Comparison of ENCODE assay signal across 27 cellular contexts in genomic region chr6:153193176-153193885, GRCh38.
"Had no signal": no experiment of that assay in that cellular context is flagged by ENCODE, and none has a peak within 500 bp of the region (broad histone marks: within the 10 kb centered on the region; RNA-seq: fewer than 3 reads in every experiment).

No MANE protein-coding gene starts in this region.

- H3K4me1 ChIP-seq: neural progenitor cell, parathyroid adenoma, psoas muscle, right lobe of liver, sigmoid colon, stomach, thyroid gland, tibial nerve, upper lobe of left lung, vagina had no signal

- H3K79me2 ChIP-seq: parathyroid adenoma had no signal

- H3K27ac Mint-ChIP-seq: nephron; neural progenitor cell; progenitor cell of endocrine pancreas; stimulated activated effector memory CD8-positive, alpha-beta T cell treated with anti-CD3 and anti-CD28 coated beads, Interleukin-12 subunit alpha, Interleukin-12 subunit beta, amount 100 ng/mL, for 72 hours; stimulated activated naive B cell treated with anti-CD40 and anti-IgM and Interleukin-4, amounts not matched to agents 10 μg/mL and 1 μg/mL and 100 μg/mL, for 72 hours; stimulated activated naive CD8-positive, alpha-beta T cell treated with anti-CD3 and anti-CD28 coated beads, Interleukin-15, Interleukin-2, amounts not matched to agents 100 ng/mL and 50 ng/mL, for 24 hours had no signal

- H3K4me2 ChIP-seq: neural progenitor cell had no signal

- DNase-seq: occipital lobe; ovary; posterior cingulate gyrus; psoas muscle; right cardiac atrium; right lobe of liver; sigmoid colon; small intestine; stimulated activated CD4-positive, alpha-beta T cell treated with anti-CD3 and anti-CD28 coated beads, Interleukin-15, amount 100 ng/mL, for 24 hours; stimulated activated CD4-positive, alpha-beta T cell treated with anti-CD3 and anti-CD28 coated beads, Interleukin-2, amount 100 ng/mL, for 24 hours; stimulated activated CD4-positive, alpha-beta T cell treated with anti-CD3 and anti-CD28 coated beads, Interleukin-2, amount 100 ng/mL, for 48 hours; stimulated activated CD4-positive, alpha-beta T cell treated with anti-CD3 and anti-CD28 coated beads, Interleukin-4, amount 100 ng/mL, for 24 hours; stimulated activated naive B cell treated with anti-CD40 and anti-IgM and Interleukin-4, amounts not matched to agents 10 μg/mL and 1 μg/mL and 100 μg/mL, for 72 hours; stimulated activated naive CD4-positive, alpha-beta T cell treated with Interleukin-2 at 50 U/mL for 16 hours; stomach; thyroid gland; trophoblast cell; upper lobe of left lung had no signal

- H3K4me3 ChIP-seq: neural progenitor cell, ovary, psoas muscle, right lobe of liver, sigmoid colon, stomach, thoracic aorta, thyroid gland, tibial nerve, upper lobe of left lung, vagina had no signal

- H3K27me3 Mint-ChIP-seq: progenitor cell of endocrine pancreas; stimulated activated naive B cell treated with anti-CD40 and anti-IgM and Interleukin-4, amounts not matched to agents 10 μg/mL and 1 μg/mL and 100 μg/mL, for 72 hours had no signal

- ATAC-seq: psoas muscle; right cardiac atrium; right lobe of liver; stimulated activated effector memory CD8-positive, alpha-beta T cell treated with anti-CD3 and anti-CD28 coated beads, Interleukin-12 subunit alpha, Interleukin-12 subunit beta, amount 100 ng/mL, for 72 hours; stimulated activated naive B cell treated with anti-CD40 and anti-IgM and Interleukin-4, amounts not matched to agents 10 μg/mL and 1 μg/mL and 100 μg/mL, for 72 hours had no signal

- H3K4me3 Mint-ChIP-seq: nephron; neural progenitor cell; stimulated activated effector memory CD8-positive, alpha-beta T cell treated with anti-CD3 and anti-CD28 coated beads, Interleukin-12 subunit alpha, Interleukin-12 subunit beta, amount 100 ng/mL, for 72 hours; stimulated activated naive B cell treated with anti-CD40 and anti-IgM and Interleukin-4, amounts not matched to agents 10 μg/mL and 1 μg/mL and 100 μg/mL, for 72 hours; stimulated activated naive CD8-positive, alpha-beta T cell treated with anti-CD3 and anti-CD28 coated beads, Interleukin-15, Interleukin-2, amounts not matched to agents 100 ng/mL and 50 ng/mL, for 24 hours had no signal

- H3K4me1 Mint-ChIP-seq: neural progenitor cell; stimulated activated effector memory CD8-positive, alpha-beta T cell treated with anti-CD3 and anti-CD28 coated beads, Interleukin-12 subunit alpha, Interleukin-12 subunit beta, amount 100 ng/mL, for 72 hours; stimulated activated naive B cell treated with anti-CD40 and anti-IgM and Interleukin-4, amounts not matched to agents 10 μg/mL and 1 μg/mL and 100 μg/mL, for 72 hours had no signal

- H2AFZ ChIP-seq: neural progenitor cell, parathyroid adenoma had no signal

- H3K27ac ChIP-seq: neural progenitor cell, ovary, parathyroid adenoma, psoas muscle, right lobe of liver, sigmoid colon, stomach, thoracic aorta, thyroid gland, tibial nerve, upper lobe of left lung, vagina had no signal

- H3K36me3 Mint-ChIP-seq: neural progenitor cell; stimulated activated effector memory CD8-positive, alpha-beta T cell treated with anti-CD3 and anti-CD28 coated beads, Interleukin-12 subunit alpha, Interleukin-12 subunit beta, amount 100 ng/mL, for 72 hours; stimulated activated naive B cell treated with anti-CD40 and anti-IgM and Interleukin-4, amounts not matched to agents 10 μg/mL and 1 μg/mL and 100 μg/mL, for 72 hours had no signal

- H3K9me3 Mint-ChIP-seq: neural progenitor cell; stimulated activated effector memory CD8-positive, alpha-beta T cell treated with anti-CD3 and anti-CD28 coated beads, Interleukin-12 subunit alpha, Interleukin-12 subunit beta, amount 100 ng/mL, for 72 hours had no signal

- H3K27me3 ChIP-seq: neural progenitor cell, ovary, right lobe of liver, sigmoid colon, stomach, thyroid gland, tibial nerve, upper lobe of left lung, vagina had no signal

- H3K36me3 ChIP-seq: neural progenitor cell, ovary, right lobe of liver, sigmoid colon, stomach, thoracic aorta, thyroid gland, tibial nerve, upper lobe of left lung, vagina had no signal
